In the genomic region with DNA sequence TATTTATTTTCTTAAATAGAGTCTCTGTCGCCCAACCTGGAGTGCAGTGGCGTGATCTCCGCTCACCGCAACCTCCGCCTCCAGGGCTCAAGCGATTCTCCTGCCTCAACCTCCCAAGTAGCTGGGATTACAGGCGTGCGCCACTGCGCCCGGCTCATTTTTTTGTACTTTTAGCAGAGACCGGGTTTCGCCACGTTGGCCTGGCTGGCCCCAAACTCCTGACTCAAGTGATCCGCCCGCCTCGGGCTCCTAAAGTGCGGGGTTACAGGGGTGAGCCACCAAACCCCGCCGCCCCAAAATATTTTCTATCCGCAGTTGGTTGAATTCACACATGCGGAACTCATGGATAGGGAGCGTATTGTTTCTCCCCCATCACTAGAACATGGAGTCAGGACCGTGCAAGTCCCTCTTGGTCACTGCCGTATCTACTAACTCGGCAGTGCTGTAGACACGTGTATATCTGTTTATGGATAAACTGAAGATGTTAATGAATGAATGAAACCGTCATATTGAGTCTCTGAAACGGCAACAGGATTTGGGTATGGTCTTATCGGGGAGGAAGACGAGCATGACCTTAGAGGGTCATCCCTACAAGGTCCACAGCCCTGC, we compare ENCODE assay signal across 8 cellular contexts. TPM values are rescaled to one million over a fixed set of nuclear protein-coding genes. Genes with fewer than 3 reads are reported as not detected.
DNase-seq lines count a peak whose midpoint lies in the region; ATAC-seq, FAIRE-seq and TF ChIP-seq lines count a peak whose summit lies in the region.

No MANE protein-coding gene starts in this region.

- POLR2A ChIA-PET in activated B cell treated with CpG ODN at 0.5 μM for 24 hours (lab: Charles Lee) = interaction anchor here (2.2 to 2.5 kb wide), 2 partner anchors 20 to 43 kb away, joined by 16 to 17 read pairs; no protein-coding TSS in a partner anchor

- H3K4me3 ChIP-seq in left ventricle myocardium inferior (peak overlapping the region; percentile 97), small intestine (ENCODE audit: low read depth in 1 of 2, low read length in 2 of 2) (peak overlapping the region; percentile 77 to 96)

- H3K27ac ChIP-seq in left ventricle myocardium inferior (replicated peaks) (peak overlapping the region; percentile 98), small intestine (ENCODE audit: low read depth in 1 of 2, low read length in 1 of 2) (peak overlapping the region; percentile 96 to 97)

- H3K27me3 ChIP-seq in left ventricle myocardium inferior (ENCODE audit: low read depth) = no peaks in the 10 kb centered on the region
- H3K27me3 ChIP-seq in small intestine (ENCODE audit: control insufficient read depth in 2 of 2, insufficient read depth in 2 of 2, low read length in 2 of 2) = no peaks in the 10 kb centered on the region

- TF ChIP-seq CTCF in activated B cell treated with CpG ODN at 0.5 μM for 24 hours (IDR thresholded peaks at IDR 0.05) (no peak), left ventricle myocardium inferior (IDR thresholded peaks at IDR 0.05; ENCODE audit: borderline replicate concordance) (no peak)

- intact Hi-C loops in activated B cell treated with CpG ODN at 0.5 μM for 24 hours (cut with micrococcal nuclease) = loop anchor here (10.0 kb wide), 2 partner anchors 218 to 368 kb away; a partner anchor contains a TSS
- intact Hi-C loops in left ventricle myocardium inferior (cut with micrococcal nuclease) = no loop called here

- H3K4me1 Mint-ChIP-seq in activated B cell treated with CpG ODN at 0.5 μM for 24 hours = peaks cover 44% of the 10 kb centered on the region

- H3K36me3 Mint-ChIP-seq in activated B cell treated with CpG ODN at 0.5 μM for 24 hours (ENCODE audit: low read depth) = peaks cover 16% of the 10 kb centered on the region

- H3K4me3 Mint-ChIP-seq in activated B cell treated with CpG ODN at 0.5 μM for 24 hours = peak overlapping the region; percentile 96

- CTCF ChIA-PET in activated B cell treated with CpG ODN at 0.5 μM for 24 hours (lab: Charles Lee) = interaction anchor here (1.0 to 2.0 kb wide), 3 partner anchors 8 to 455 kb away, joined by 3 to 10 read pairs (median 7); no protein-coding TSS in a partner anchor

- 34 to 51% (median 48%) methylated on average over 28 to 30 of the region's 30 CpGs for WGBS in small intestine, 3 donors

- FAIRE-seq in small intestine (lab: Jason Lieb, UNC) = no peak

- H3K36me3 ChIP-seq in left ventricle myocardium inferior (no peaks in the 10 kb centered on the region), small intestine (ENCODE audit: control insufficient read depth in 2 of 2, insufficient read depth in 2 of 2, low read length in 2 of 2) (no peaks in the 10 kb centered on the region)

- H3K27ac Mint-ChIP-seq in activated B cell treated with CpG ODN at 0.5 μM for 24 hours = peak overlapping the region; percentile 98

- peaks cover 65% of the 10 kb centered on the region for H3K4me1 ChIP-seq in left ventricle myocardium inferior
- peaks cover 7 to 14% of the 10 kb centered on the region in 2 donors for H3K4me1 ChIP-seq in small intestine (ENCODE audit: control insufficient read depth in 2 of 2, insufficient read depth in 1 of 2, low read depth in 1 of 2, low read length in 1 of 2)

- ATAC-seq in activated B cell treated with CpG ODN at 0.5 μM for 24 hours (ENCODE audit: low read depth) = no peak

- no peaks in the 10 kb centered on the region for H3K9me3 ChIP-seq in left ventricle myocardium inferior (replicated peaks)
- no peaks in the 10 kb centered on the region for H3K9me3 ChIP-seq in small intestine (ENCODE audit: control insufficient read depth, low read depth)

- H3K9me3 Mint-ChIP-seq in activated B cell treated with CpG ODN at 0.5 μM for 24 hours = no peaks in the 10 kb centered on the region

- DNase-seq in NCI-H510A treated with DMSO at 0.1 percent for 48 hours (lab: John Stamatoyannopoulos, UW) = peak; percentile 65
- DNase-seq in NCI-H510A (lab: John Stamatoyannopoulos, UW) = no peak
- DNase-seq in activated B cell treated with CpG ODN at 0.5 μM for 24 hours = no peak
- no peak for DNase-seq in left ventricle myocardium inferior
- peak; percentile 25 for DNase-seq in small intestine
- no peak for DNase-seq in AG08395 (ENCODE audit: low spot score)
- DNase-seq in NCI-H2196 (lab: John Stamatoyannopoulos, UW; ENCODE audit: unreplicated experiment) = no peak
- no peak for DNase-seq in activated effector memory CD4-positive, alpha-beta T cell treated with anti-CD3 and anti-CD28 coated beads, Interleukin-2, amount 50 U/mL, for 16 hours

- no peaks in the 10 kb centered on the region for H3K27me3 Mint-ChIP-seq in activated B cell treated with CpG ODN at 0.5 μM for 24 hours

RNA-seq across cellular contexts. Expression of a gene that starts 0.9 kb away (rescaled TPM):
- total RNA-seq in activated B cell treated with CpG ODN at 0.5 μM for 24 hours = 8.1 and 8.6 TPM in 2 replicates
- total RNA-seq in left ventricle myocardium inferior = 28.3 TPM
- polyA plus RNA-seq in small intestine = 10 to 100 TPM; 23.6 to 29.1 (median 25.7) TPM

RNA-seq across cellular contexts. Expression of a gene that starts 2.0 kb away (rescaled TPM):
- 7.4 and 8.6 TPM in 2 replicates for total RNA-seq in activated B cell treated with CpG ODN at 0.5 μM for 24 hours
- total RNA-seq in left ventricle myocardium inferior = 3.1 TPM
- 1 to 10 TPM; 1.6 to 2.5 (median 2.5) TPM for polyA plus RNA-seq in small intestine

Comparison
In these comparisons a context has a peak if more than half of its experiments do, and no peak if none do; other contexts are left out.
1. DNase-seq: peak in NCI-H510A treated with DMSO at 0.1 percent for 48 hours (single experiment) and small intestine (single experiment); none in NCI-H510A (single experiment), activated B cell treated with CpG ODN at 0.5 μM for 24 hours (single experiment), left ventricle myocardium inferior (single experiment), AG08395 (single experiment), NCI-H2196 (single experiment) and activated effector memory CD4-positive, alpha-beta T cell treated with anti-CD3 and anti-CD28 coated beads, Interleukin-2, amount 50 U/mL, for 16 hours (single experiment).